In the genomic region with DNA sequence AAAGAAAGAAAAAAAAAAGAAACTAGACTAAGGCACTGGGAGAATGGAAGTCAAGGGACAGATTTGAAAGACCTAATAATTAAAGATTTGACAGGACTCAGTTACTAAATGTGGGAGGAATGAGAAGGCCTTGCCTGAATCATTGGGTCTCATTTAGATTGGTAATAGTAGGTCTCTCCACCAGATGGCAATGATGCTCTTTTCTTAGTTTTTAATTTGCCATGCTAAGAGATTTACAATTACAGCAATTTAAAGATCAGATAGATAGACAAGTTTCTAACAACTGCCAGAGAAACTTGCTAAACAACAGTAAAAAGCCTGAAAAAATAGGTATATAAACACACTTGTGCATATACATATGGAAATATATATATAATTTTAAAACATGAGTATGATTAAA, we compare ENCODE assay signal across 8 cellular contexts. TPM values are rescaled to one million over a fixed set of nuclear protein-coding genes. Genes with fewer than 3 reads are reported as not detected.
A peak's percentile ranks its signal among the peaks of the same experiment; 100 is the strongest.
DNase-seq lines count a peak whose midpoint lies in the region; ATAC-seq and TF ChIP-seq lines count a peak whose summit lies in the region.

No MANE protein-coding gene starts in this region.

- no peaks in the 10 kb centered on the region for H3K9me3 ChIP-seq in PC-9 (ENCODE audit: insufficient read depth, low read depth)
- no peaks in the 10 kb centered on the region for H3K9me3 ChIP-seq in psoas muscle

- H3K27me3 ChIP-seq in PC-9 (ENCODE audit: insufficient read depth, low read depth) (no peaks in the 10 kb centered on the region), psoas muscle (ENCODE audit: insufficient read depth in 3 of 3, low read length in 2 of 3) (no peaks in the 10 kb centered on the region)

- peak; percentile 48 to 81 (median 61) for ATAC-seq in psoas muscle
- no peak for ATAC-seq in activated CD4-positive, CD25-positive, alpha-beta regulatory T cell treated with anti-CD3 and anti-CD28 coated beads, Interleukin-2, amount 50 U/mL, for 24 hours
- no peak for ATAC-seq in HG03439 (IDR thresholded peaks at IDR 0.05; ENCODE audit: unreplicated experiment)
- ATAC-seq in HG02642 (IDR thresholded peaks at IDR 0.05; ENCODE audit: poor library complexity, unreplicated experiment) = no peak

- POLR2A ChIA-PET in PC-9 (lab: Charles Lee; ENCODE audit: unreplicated experiment) = no interaction called here

- TF ChIP-seq CTCF in GM13976 (IDR thresholded peaks at IDR 0.05; ENCODE audit: borderline replicate concordance, control extremely low read depth, extremely low read depth, insufficient read depth, missing control alignments) = peak; percentile 9
- peak; percentile 85 for TF ChIP-seq CTCF in PC-9 (conservative IDR thresholded peaks at IDR 0.05)
- TF ChIP-seq CTCF in psoas muscle (IDR thresholded peaks at IDR 0.05) = peak; percentile 63

- CTCF ChIA-PET in PC-9 (lab: Charles Lee) = interaction anchor here (0.7 kb wide), 1 partner anchor 47 kb away, joined by 15 read pairs; no protein-coding TSS in a partner anchor

- H3K9me2 ChIP-seq in PC-9 (ENCODE audit: insufficient read depth) = no peaks in the 10 kb centered on the region

- no peaks in the 10 kb centered on the region for H4K20me1 ChIP-seq in PC-9 (ENCODE audit: insufficient read depth)

- no peaks in the 10 kb centered on the region for H3K79me2 ChIP-seq in PC-9 (ENCODE audit: low read depth)

- DNase-seq in AG20443 (ENCODE audit: low spot score) = peak; percentile 58
- no peak for DNase-seq in GM13976 (ENCODE audit: low spot score)
- DNase-seq in PC-9 = peak in 1 of 2 experiments; percentile 60
- peak; percentile 55 for DNase-seq in fibroblast of gingiva (ENCODE audit: low read depth)
- no peak for DNase-seq in psoas muscle

- H3K27ac ChIP-seq in PC-9 (no peak overlapping the region), psoas muscle (no peak overlapping the region)

- no peaks in the 10 kb centered on the region; the same call in none of the 2 replicates for H3F3A ChIP-seq in PC-9 (ENCODE audit: insufficient read depth, low read depth)

- BruUV-seq in PC-9 (replicated peaks; lab: Mats Ljungman, UMichigan) = no TSS peak

- no peak overlapping the region for H3K4me3 ChIP-seq in PC-9
- H3K4me3 ChIP-seq in psoas muscle = no peak overlapping the region

- intact Hi-C loops in PC-9 (cut with micrococcal nuclease; ENCODE audit: unreplicated experiment) = loop anchor here (1.0 to 5.0 kb wide), 6 partner anchors 18 to 1135 kb away; no protein-coding TSS in a partner anchor
- intact Hi-C loops in psoas muscle (cut with DNase I) = loop anchor here (2.0 to 5.0 kb wide), 2 partner anchors 145 to 256 kb away; no protein-coding TSS in a partner anchor

- H3K4me2 ChIP-seq in PC-9 = no peak overlapping the region

- H3K36me3 ChIP-seq in PC-9 (ENCODE audit: low read depth) (no peaks in the 10 kb centered on the region), psoas muscle (ENCODE audit: insufficient read depth in 1 of 2, low read depth in 1 of 2) (peaks cover 0 to 16% of the 10 kb centered on the region in 2 donors)

- no peak overlapping the region for H2AFZ ChIP-seq in PC-9

- in situ Hi-C loops in GM13976 (cut with MboI; ENCODE audit: low sequenced_read_pairs, unreplicated experiment) = loop anchor here (25.0 kb wide), 2 partner anchors 620 to 680 kb away; no protein-coding TSS in a partner anchor

- H3K4me1 ChIP-seq in PC-9 (replicated peaks; ENCODE audit: insufficient read depth) (no peaks in the 10 kb centered on the region), psoas muscle (no peaks in the 10 kb centered on the region)

RNA-seq across cellular contexts. Expression of gene CRIPT, which starts 15.3 kb away (rescaled TPM):
- total RNA-seq in PC-9 (2021) = 19.8 and 27.3 TPM in 2 replicates
- 10 to 100 TPM; 10.9 to 15.7 (median 14.4) TPM for total RNA-seq in psoas muscle
- polyA plus RNA-seq in psoas muscle = 10 to 100 TPM in 2 of 3 donors, 1 to 10 TPM in 1; 5.7 to 21.4 (median 12.3) TPM

RNA-seq across cellular contexts. Expression of gene PIGF, which starts 15.5 kb away (rescaled TPM):
- total RNA-seq in PC-9 (2021) (27.8 and 31.4 TPM in 2 replicates), psoas muscle (10 to 100 TPM in 2 of 4 donors, 1 to 10 TPM in 2; 7.8 to 13.0 (median 9.3) TPM)
- 10 to 100 TPM in 2 of 3 donors, 1 to 10 TPM in 1; 8.6 to 24.1 (median 11.1) TPM for polyA plus RNA-seq in psoas muscle

Comparison
In these comparisons a context has a peak if more than half of its experiments do, and no peak if none do; other contexts are left out.
1. DNase-seq: peak in AG20443 (single experiment) and fibroblast of gingiva (single experiment); none in GM13976 (single experiment) and psoas muscle (0 of 2).
2. CTCF ChIP-seq: peak in every context shown above with its lines; median percentile 85 in PC-9; 63 in psoas muscle; 9 in GM13976.
3. ATAC-seq: peak in psoas muscle (4 of 4); none in activated CD4-positive, CD25-positive, alpha-beta regulatory T cell treated with anti-CD3 and anti-CD28 coated beads, Interleukin-2, amount 50 U/mL, for 24 hours (0 of 2), HG03439 (single experiment) and HG02642 (single experiment).